ENCODE assay signal across 28 cellular contexts in the genomic region with DNA sequence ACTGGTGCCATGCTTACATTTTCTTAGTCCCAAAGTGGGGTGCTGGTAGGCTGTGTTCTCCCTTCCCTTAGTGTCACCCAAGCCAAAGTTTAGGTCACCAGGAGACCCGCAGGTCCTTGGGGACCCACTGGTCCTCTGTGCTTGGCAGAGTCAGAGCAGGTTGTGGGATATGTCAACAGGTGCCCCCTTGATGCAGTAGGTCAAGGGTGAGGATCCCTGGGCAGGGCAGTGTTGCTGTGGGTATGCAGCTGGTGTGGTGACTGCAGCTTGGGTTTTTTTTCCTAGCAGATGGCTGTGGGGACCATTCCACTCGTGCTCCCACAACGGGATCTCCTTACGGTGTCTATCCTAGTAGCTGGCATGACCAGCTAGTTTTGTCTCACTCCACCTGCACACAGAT.
"Had no signal": no experiment of that assay in that cellular context is flagged by ENCODE, and none has a peak within 500 bp of the region (broad histone marks: within the 10 kb centered on the region; RNA-seq: fewer than 3 reads in every experiment).

No MANE protein-coding gene starts in this region.

- H3K27ac Mint-ChIP-seq: natural killer cell; nephron; neural progenitor cell; progenitor cell of endocrine pancreas; stimulated activated effector memory CD8-positive, alpha-beta T cell treated with anti-CD3 and anti-CD28 coated beads, Interleukin-12 subunit alpha, Interleukin-12 subunit beta, amount 100 ng/mL, for 72 hours; stimulated activated naive B cell treated with anti-CD40 and anti-IgM and Interleukin-4, amounts not matched to agents 10 μg/mL and 1 μg/mL and 100 μg/mL, for 72 hours; stimulated activated naive CD8-positive, alpha-beta T cell treated with anti-CD3 and anti-CD28 coated beads, Interleukin-15, Interleukin-2, amounts not matched to agents 100 ng/mL and 50 ng/mL, for 24 hours had no signal

- H2AFZ ChIP-seq: neural progenitor cell had no signal

- H3K4me3 ChIP-seq: neural progenitor cell, pancreas, psoas muscle, right lobe of liver, sigmoid colon, stomach, thoracic aorta, thyroid gland, tibial nerve, upper lobe of left lung, vagina had no signal

- H3K4me2 ChIP-seq: neural progenitor cell had no signal

- H3K4me3 Mint-ChIP-seq: natural killer cell; nephron; neural progenitor cell; stimulated activated effector memory CD8-positive, alpha-beta T cell treated with anti-CD3 and anti-CD28 coated beads, Interleukin-12 subunit alpha, Interleukin-12 subunit beta, amount 100 ng/mL, for 72 hours; stimulated activated naive B cell treated with anti-CD40 and anti-IgM and Interleukin-4, amounts not matched to agents 10 μg/mL and 1 μg/mL and 100 μg/mL, for 72 hours; stimulated activated naive CD8-positive, alpha-beta T cell treated with anti-CD3 and anti-CD28 coated beads, Interleukin-15, Interleukin-2, amounts not matched to agents 100 ng/mL and 50 ng/mL, for 24 hours had no signal

- H3K36me3 Mint-ChIP-seq: natural killer cell; stimulated activated effector memory CD8-positive, alpha-beta T cell treated with anti-CD3 and anti-CD28 coated beads, Interleukin-12 subunit alpha, Interleukin-12 subunit beta, amount 100 ng/mL, for 72 hours had no signal

- H3K4me1 ChIP-seq: neural progenitor cell, pancreas, psoas muscle, right lobe of liver, sigmoid colon, stomach, thyroid gland, tibial nerve, upper lobe of left lung, vagina had no signal

- H3K9ac ChIP-seq: neural progenitor cell had no signal

- ATAC-seq: natural killer cell; pancreas; psoas muscle; right cardiac atrium; right lobe of liver; stimulated activated effector memory CD8-positive, alpha-beta T cell treated with anti-CD3 and anti-CD28 coated beads, Interleukin-12 subunit alpha, Interleukin-12 subunit beta, amount 100 ng/mL, for 72 hours; stimulated activated naive B cell treated with anti-CD40 and anti-IgM and Interleukin-4, amounts not matched to agents 10 μg/mL and 1 μg/mL and 100 μg/mL, for 72 hours had no signal

- H3K27me3 Mint-ChIP-seq: progenitor cell of endocrine pancreas; stimulated activated naive B cell treated with anti-CD40 and anti-IgM and Interleukin-4, amounts not matched to agents 10 μg/mL and 1 μg/mL and 100 μg/mL, for 72 hours; stimulated activated naive CD8-positive, alpha-beta T cell treated with anti-CD3 and anti-CD28 coated beads, Interleukin-15, Interleukin-2, amounts not matched to agents 100 ng/mL and 50 ng/mL, for 24 hours had no signal

- H3K9me3 Mint-ChIP-seq: stimulated activated effector memory CD8-positive, alpha-beta T cell treated with anti-CD3 and anti-CD28 coated beads, Interleukin-12 subunit alpha, Interleukin-12 subunit beta, amount 100 ng/mL, for 72 hours had no signal

- H3K27me3 ChIP-seq: neural progenitor cell, neutrophil, pancreas, right lobe of liver, sigmoid colon, stomach, thyroid gland, tibial nerve, upper lobe of left lung, vagina had no signal

- FAIRE-seq: pancreas, small intestine, urothelium cell line had no signal

- H3K36me3 ChIP-seq: neural progenitor cell, neutrophil, pancreas, right lobe of liver, sigmoid colon, thoracic aorta, thyroid gland, upper lobe of left lung, vagina had no signal

- DNase-seq: natural killer cell; nucleus accumbens; pancreas; psoas muscle; right cardiac atrium; right lobe of liver; sigmoid colon; small intestine; stimulated activated CD4-positive, alpha-beta T cell treated with anti-CD3 and anti-CD28 coated beads, Interleukin-15, amount 100 ng/mL, for 24 hours; stimulated activated CD4-positive, alpha-beta T cell treated with anti-CD3 and anti-CD28 coated beads, Interleukin-2, amount 100 ng/mL, for 24 hours; stimulated activated CD4-positive, alpha-beta T cell treated with anti-CD3 and anti-CD28 coated beads, Interleukin-2, amount 100 ng/mL, for 48 hours; stimulated activated CD4-positive, alpha-beta T cell treated with anti-CD3 and anti-CD28 coated beads, Interleukin-4, amount 100 ng/mL, for 24 hours; stimulated activated naive B cell treated with anti-CD40 and anti-IgM and Interleukin-4, amounts not matched to agents 10 μg/mL and 1 μg/mL and 100 μg/mL, for 72 hours; stimulated activated naive CD4-positive, alpha-beta T cell treated with Interleukin-2 at 50 U/mL for 16 hours; stomach; thyroid gland; trophoblast cell; upper lobe of left lung had no signal

- H3K9me3 ChIP-seq: neutrophil, pancreas, psoas muscle, right lobe of liver, sigmoid colon, thoracic aorta, thyroid gland, upper lobe of left lung, vagina had no signal

- H3K27ac ChIP-seq: neural progenitor cell, neutrophil, pancreas, psoas muscle, right lobe of liver, sigmoid colon, stomach, thoracic aorta, thyroid gland, tibial nerve, upper lobe of left lung, vagina had no signal

- H3K4me1 Mint-ChIP-seq: nephron, neural progenitor cell had no signal
